In the genomic region with DNA sequence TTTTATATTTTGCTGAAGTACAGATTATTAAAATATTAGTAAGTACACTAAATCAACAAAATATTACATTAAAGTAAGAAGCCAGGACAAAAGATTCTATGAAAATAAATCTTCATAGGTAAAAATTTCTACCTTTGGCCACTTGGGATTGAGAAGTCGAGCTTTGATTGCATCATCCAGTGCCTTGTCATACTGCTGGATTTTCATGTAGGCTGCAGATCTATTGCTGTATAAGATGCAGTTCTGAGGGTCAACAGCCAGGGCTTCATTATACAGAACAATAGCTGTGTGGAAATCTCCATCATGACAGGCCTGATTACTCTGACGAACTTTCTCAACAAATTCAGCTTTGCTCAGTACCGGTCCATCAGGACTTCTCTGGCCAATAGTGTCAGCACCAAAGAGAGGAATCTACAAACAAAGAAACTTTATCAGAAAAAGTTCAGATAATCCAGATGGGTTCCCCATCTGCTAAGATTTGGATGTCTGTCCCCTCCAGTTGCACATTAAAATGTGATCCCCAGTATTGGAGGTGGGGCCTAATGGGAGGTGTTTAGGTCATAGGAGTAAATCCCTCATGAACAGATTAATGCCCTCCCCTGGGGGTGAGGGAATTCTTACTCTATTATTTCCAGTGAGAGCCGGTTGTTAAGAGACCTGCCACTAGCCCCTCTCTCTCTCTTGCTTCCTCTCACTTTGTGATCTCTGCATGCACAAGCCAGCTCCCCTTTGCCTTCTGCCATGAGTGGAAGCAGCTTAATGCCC, we compare ENCODE assay signal across 17 cellular contexts. TPM values are rescaled to one million over a fixed set of nuclear protein-coding genes. Genes with fewer than 3 reads are reported as not detected.
DNase-seq lines count a peak whose midpoint lies in the region; ATAC-seq lines count a peak whose summit lies in the region.
"Had no signal": no experiment of that assay in that cellular context is flagged by ENCODE, and none has a peak within 500 bp of the region (broad histone marks: within the 10 kb centered on the region; RNA-seq: fewer than 3 reads in every experiment).

No MANE protein-coding gene starts in this region.

- peak; percentile 76 for DNase-seq in DMS 273 (lab: John Stamatoyannopoulos, UW; ENCODE audit: unreplicated experiment)
- peak; percentile 22 for DNase-seq in HuH-7 (ENCODE audit: low spot score)
- DNase-seq in SK-MEL-5 (ENCODE audit: low read depth, low spot score), result peak; percentile 17
- DNase-seq in NCI-H2107 treated with DMSO at 0.1 percent for 48 hours (lab: John Stamatoyannopoulos, UW; ENCODE audit: unreplicated experiment), result no peak
- DNase-seq in middle frontal gyrus (ENCODE audit: extremely low spot score, low spot score), result no peak
- DNase-seq in NCI-H2081 (lab: John Stamatoyannopoulos, UW), result no peak
- DNase-seq: activated gamma-delta T cell treated with Interleukin-2 at 50 U/mL for 16 hours; AML-193; DMS79; heart right ventricle; KBM-7; NCI-H345; stimulated activated CD4-positive, alpha-beta T cell treated with anti-CD3 and anti-CD28 coated beads, Interleukin-1b, Interleukin-23, amount 100 ng/mL, for 48 hours; SW 1271 had no signal

- H3K4me3 ChIP-seq in iPS-20b (ENCODE audit: low read length), result no peak overlapping the region
- H3K4me3 ChIP-seq: heart right ventricle had no signal

- no peaks in the 10 kb centered on the region for H3K9me3 ChIP-seq in iPS-20b (ENCODE audit: insufficient read depth, low read depth, low read length)
- H3K9me3 ChIP-seq: heart right ventricle had no signal

- H3K27me3 ChIP-seq in iPS-20b (ENCODE audit: insufficient read depth, low read length), result no peaks in the 10 kb centered on the region
- H3K27me3 ChIP-seq: heart right ventricle had no signal

- peaks cover 7% of the 10 kb centered on the region; the same call in 1 of the 2 replicates for H3K4me1 ChIP-seq in iPS-20b (ENCODE audit: insufficient read depth, low read length)
- H3K4me1 ChIP-seq: heart right ventricle had no signal

- H3K9ac ChIP-seq in iPS-20b (ENCODE audit: low read depth, low read length), result peak overlapping the region; percentile 33; the same call in 1 of the 2 replicates

- no peaks in the 10 kb centered on the region for H3K36me3 ChIP-seq in iPS-20b (ENCODE audit: insufficient read depth, low read depth, low read length)

- in situ Hi-C loops in SK-MEL-5 (cut with HindIII; ENCODE audit: low pct_unique_long_range_greater_than_20kb, low sequenced_read_pairs), result no loop called here

- ATAC-seq in GM21515 (IDR thresholded peaks at IDR 0.05; ENCODE audit: unreplicated experiment), result no peak
- ATAC-seq: heart right ventricle, Panc1 had no signal

- H3K27ac ChIP-seq in iPS-20b (ENCODE audit: low read length), result no peak overlapping the region
- H3K27ac ChIP-seq: heart right ventricle had no signal

RNA-seq across cellular contexts. Expression of a gene that starts 50.0 kb away (rescaled TPM):
- 5.8 and 7.8 TPM in 2 replicates for total RNA-seq in SK-MEL-5 (2014; rRNA removed; shearing (Covaris generic))
- polyA plus RNA-seq in SK-MEL-5 (2015; cell fraction: cytosol; rRNA removed), result 15.4 and 18.6 TPM in 2 replicates
- polyA plus RNA-seq in SK-MEL-5 (2015; cell fraction: nucleus; rRNA removed), result 15.8 and 16.1 TPM in 2 replicates

Comparison
In these comparisons a context has a peak if more than half of its experiments do, and no peak if none do; other contexts are left out.
1. DNase-seq: peak in DMS 273 (single experiment), HuH-7 (single experiment) and SK-MEL-5 (single experiment); none in NCI-H2107 treated with DMSO at 0.1 percent for 48 hours (single experiment), middle frontal gyrus (single experiment) and NCI-H2081 (0 of 2).